ENCODE assay signal across 17 cellular contexts in genomic region chrX:154023276-154024000, GRCh38. TPM values are rescaled to one million over a fixed set of nuclear protein-coding genes. Genes with fewer than 3 reads are reported as not detected.
A peak's percentile ranks its signal among the peaks of the same experiment; 100 is the strongest.
DNase-seq lines count a peak whose midpoint lies in the region; ATAC-seq and TF ChIP-seq lines count a peak whose summit lies in the region.
"Had no signal": no experiment of that assay in that cellular context is flagged by ENCODE, and none has a peak within 500 bp of the region (broad histone marks: within the 10 kb centered on the region; RNA-seq: fewer than 3 reads in every experiment).

No MANE protein-coding gene starts in this region.

- H3K36me3 Mint-ChIP-seq in activated naive CD4-positive, alpha-beta T cell treated with anti-CD3 and anti-CD28 coated beads, Interleukin-2, amount 10 ng/mL, durations not matched to agents 7 days and 5 days, result peaks cover 9% of the 10 kb centered on the region
- H3K36me3 Mint-ChIP-seq in activated B cell treated with CpG ODN at 0.5 μM for 24 hours (ENCODE audit: low read depth), result peaks cover 17% of the 10 kb centered on the region
- H3K36me3 Mint-ChIP-seq in glutamatergic neuron (ENCODE audit: unreplicated experiment), result no peaks in the 10 kb centered on the region

- H3K4me3 Mint-ChIP-seq in activated naive CD4-positive, alpha-beta T cell treated with anti-CD3 and anti-CD28 coated beads, Interleukin-2, amount 10 ng/mL, durations not matched to agents 7 days and 5 days, result no peak overlapping the region
- H3K4me3 Mint-ChIP-seq in activated B cell treated with CpG ODN at 0.5 μM for 24 hours, result no peak overlapping the region
- H3K4me3 Mint-ChIP-seq in glutamatergic neuron (ENCODE audit: unreplicated experiment), result peak overlapping the region; percentile 47

- H3K27me3 ChIP-seq in stomach, result peaks cover 0 to 5% (median 0%) of the 10 kb centered on the region in 3 donors

- peaks cover 0 to 16% (median 11%) of the 10 kb centered on the region in 4 donors for H3K36me3 ChIP-seq in stomach

- no peak for TF ChIP-seq POLR2A in stomach (IDR thresholded peaks at IDR 0.05)

- H3K9me3 Mint-ChIP-seq in activated naive CD4-positive, alpha-beta T cell treated with anti-CD3 and anti-CD28 coated beads, Interleukin-2, amount 10 ng/mL, durations not matched to agents 7 days and 5 days, result no peaks in the 10 kb centered on the region
- H3K9me3 Mint-ChIP-seq in activated B cell treated with CpG ODN at 0.5 μM for 24 hours (no peaks in the 10 kb centered on the region), glutamatergic neuron (ENCODE audit: unreplicated experiment) (peaks cover 3% of the 10 kb centered on the region)

- H3K27ac Mint-ChIP-seq in activated naive CD4-positive, alpha-beta T cell treated with anti-CD3 and anti-CD28 coated beads, Interleukin-2, amount 10 ng/mL, durations not matched to agents 7 days and 5 days, result peak overlapping the region; percentile 53
- peak overlapping the region; percentile 35 for H3K27ac Mint-ChIP-seq in activated B cell treated with CpG ODN at 0.5 μM for 24 hours
- H3K27ac Mint-ChIP-seq in glutamatergic neuron (ENCODE audit: unreplicated experiment), result peak overlapping the region; percentile 76

- H3K27me3 Mint-ChIP-seq in activated naive CD4-positive, alpha-beta T cell treated with anti-CD3 and anti-CD28 coated beads, Interleukin-2, amount 10 ng/mL, durations not matched to agents 7 days and 5 days, result no peaks in the 10 kb centered on the region
- H3K27me3 Mint-ChIP-seq in activated B cell treated with CpG ODN at 0.5 μM for 24 hours, result no peaks in the 10 kb centered on the region
- peaks cover 5% of the 10 kb centered on the region for H3K27me3 Mint-ChIP-seq in glutamatergic neuron (ENCODE audit: unreplicated experiment)

- TF ChIP-seq CTCF in activated B cell treated with CpG ODN at 0.5 μM for 24 hours (IDR thresholded peaks at IDR 0.05), result no peak
- no peak for TF ChIP-seq CTCF in glutamatergic neuron (IDR thresholded peaks at IDR 0.05; ENCODE audit: partially characterized antibody, unreplicated experiment)
- TF ChIP-seq CTCF in stomach (IDR thresholded peaks at IDR 0.05), result no peak

- DNase-seq in activated naive CD4-positive, alpha-beta T cell treated with anti-CD3 and anti-CD28 coated beads, Interleukin-2, amount 10 ng/mL, durations not matched to agents 7 days and 5 days, result no peak
- DNase-seq in activated naive CD4-positive, alpha-beta T cell treated with Interleukin-2 at 50 U/mL for 16 hours, result no peak
- DNase-seq in activated B cell treated with CpG ODN at 0.5 μM for 24 hours (no peak), glutamatergic neuron (no peak), stomach (no peak), T1000 (lab: John Stamatoyannopoulos, UW) (no peak), KBM-7 (no peak)
- no peak for DNase-seq in stimulated activated CD4-positive, alpha-beta T cell treated with anti-CD3 and anti-CD28 coated beads, Interleukin-1b, Interleukin-23, amount 100 ng/mL, for 48 hours
- DNase-seq: activated CD4-positive, alpha-beta T cell treated with anti-CD3 and anti-CD28 coated beads for 1 hour; foreskin fibroblast; midbrain; NCI-H2081; NCI-H510A; SHP77 treated with DMSO at 0.1 percent for 48 hours; stimulated activated CD4-positive, alpha-beta T cell treated with anti-CD3 and anti-CD28 coated beads, Interleukin-2, amount 100 ng/mL, for 24 hours; substantia nigra had no signal

- CTCF ChIA-PET in activated naive CD4-positive, alpha-beta T cell treated with anti-CD3 and anti-CD28 coated beads, Interleukin-2, amount 10 ng/mL, durations not matched to agents 7 days and 5 days (lab: Charles Lee), result interaction anchor here (1.0 kb wide), 1 partner anchor 10 kb away, joined by 3 read pairs; no protein-coding TSS in a partner anchor
- CTCF ChIA-PET in activated B cell treated with CpG ODN at 0.5 μM for 24 hours (lab: Charles Lee), result no interaction called here

- TF ChIP-seq EP300 in stomach (IDR thresholded peaks at IDR 0.05), result no peak

- POLR2A ChIA-PET in activated B cell treated with CpG ODN at 0.5 μM for 24 hours (lab: Charles Lee), result interaction anchor here (0.5 kb wide), 1 partner anchor 22 kb away, joined by 9 read pairs; no protein-coding TSS in a partner anchor

- H3K4me1 ChIP-seq in stomach, result peaks cover 5 to 47% (median 29%) of the 10 kb centered on the region in 4 donors

- H3K4me3 ChIP-seq in stomach, result no peak overlapping the region

- H3K27ac ChIP-seq in stomach, result peak overlapping the region in 3 of 5 donors; percentile 1 to 27 (median 18)

- H3K4me1 Mint-ChIP-seq in activated naive CD4-positive, alpha-beta T cell treated with anti-CD3 and anti-CD28 coated beads, Interleukin-2, amount 10 ng/mL, durations not matched to agents 7 days and 5 days, result peaks cover 16% of the 10 kb centered on the region
- peaks cover 13% of the 10 kb centered on the region for H3K4me1 Mint-ChIP-seq in activated B cell treated with CpG ODN at 0.5 μM for 24 hours
- H3K4me1 Mint-ChIP-seq in glutamatergic neuron (ENCODE audit: low read depth, unreplicated experiment), result peaks cover 24% of the 10 kb centered on the region

- no peak for ATAC-seq in activated B cell treated with CpG ODN at 0.5 μM for 24 hours (ENCODE audit: low read depth)
- ATAC-seq: sciatic nerve had no signal

- in situ Hi-C loops in KBM-7 (cut with MboI; ENCODE audit: low pct_unique_long_range_greater_than_20kb, low sequenced_read_pairs), result no loop called here

- no peaks in the 10 kb centered on the region for H3K9me3 ChIP-seq in stomach

- 52 to 74% (median 61%) methylated on average over 9 to 27 of the region's 27 CpGs for WGBS in stomach, 5 donors

- intact Hi-C loops in activated B cell treated with CpG ODN at 0.5 μM for 24 hours (cut with micrococcal nuclease) (no loop called here), stomach (cut with DNase I; ENCODE audit: low total_unique reads) (no loop called here)

RNA-seq across cellular contexts. Expression of gene IRAK1, which starts 3.7 kb away (rescaled TPM):
- total RNA-seq in activated B cell treated with CpG ODN at 0.5 μM for 24 hours (134 and 146 TPM in 2 replicates), glutamatergic neuron (ENCODE audit: unreplicated experiment) (60.3 TPM), stomach (100 to 1,000 TPM in 2 of 5 donors, 10 to 100 TPM in 3; 25.5 to 211 (median 75.2) TPM)
- polyA plus RNA-seq in stomach, result 10 to 100 TPM; 52.1 to 73.9 (median 59.1) TPM

RNA-seq across cellular contexts. Expression of gene TMEM187, which starts 50.9 kb away (rescaled TPM):
- 2.0 and 2.9 TPM in 2 replicates for total RNA-seq in activated B cell treated with CpG ODN at 0.5 μM for 24 hours
- total RNA-seq in glutamatergic neuron (ENCODE audit: unreplicated experiment), result 6.7 TPM
- 10 to 100 TPM in 1 of 5 donors, 1 to 10 TPM in 2, under 1 TPM in 1, not detected in 1; 0.89 to 16.2 (median 2.9) TPM for total RNA-seq in stomach
- 1 to 10 TPM; 2.3 to 7.0 (median 6.3) TPM for polyA plus RNA-seq in stomach

RNA-seq across cellular contexts. Expression of gene HCFC1, which starts 51.8 kb away (rescaled TPM):
- total RNA-seq in activated B cell treated with CpG ODN at 0.5 μM for 24 hours (72.5 and 79.4 TPM in 2 replicates), glutamatergic neuron (ENCODE audit: unreplicated experiment) (84.0 TPM), stomach (10 to 100 TPM; 13.2 to 61.6 (median 35.3) TPM)
- 10 to 100 TPM in 2 of 3 donors, 1 to 10 TPM in 1; 9.0 to 13.9 (median 12.6) TPM for polyA plus RNA-seq in stomach
